In the genomic region with DNA sequence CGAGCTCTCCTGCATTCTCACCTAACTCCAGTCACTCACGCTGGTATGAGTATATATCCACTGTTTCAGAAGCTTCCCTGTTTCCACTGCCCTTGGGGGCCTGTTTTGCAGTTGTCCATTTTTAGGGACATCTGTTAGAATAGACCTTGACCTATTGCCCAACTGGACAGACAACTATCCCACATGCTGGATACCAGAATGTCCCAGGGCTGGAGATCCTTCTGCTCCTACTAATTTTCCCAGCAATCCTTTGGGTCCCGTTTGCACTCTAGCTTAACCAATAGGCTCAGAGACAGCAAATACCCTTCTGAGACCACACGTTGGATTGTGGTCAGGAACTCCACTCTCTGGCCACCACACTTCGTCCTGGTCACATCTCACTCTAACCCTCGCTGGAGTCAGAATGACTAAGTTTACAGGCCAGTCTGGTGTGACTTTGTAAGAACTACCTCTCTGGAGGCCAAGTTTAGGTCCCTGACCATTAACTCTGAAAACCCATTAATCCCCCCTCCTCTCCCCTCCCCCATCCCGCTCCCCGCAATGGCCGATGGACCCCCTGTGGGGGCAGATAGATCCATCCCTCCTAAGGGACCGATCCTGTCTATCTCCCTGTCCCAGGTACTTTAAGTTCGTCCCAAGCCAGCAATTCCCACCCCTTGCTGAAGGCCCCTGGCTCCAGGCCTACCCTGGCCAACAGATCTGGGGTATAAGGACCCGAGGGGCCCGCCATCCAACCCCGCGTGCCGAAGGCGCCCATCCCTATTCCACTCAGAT, we compare ENCODE assay signal across 8 cellular contexts. TPM values are rescaled to one million over a fixed set of nuclear protein-coding genes. Genes with fewer than 3 reads are reported as not detected.
DNase-seq lines count a peak whose midpoint lies in the region; ATAC-seq and TF ChIP-seq lines count a peak whose summit lies in the region.

No MANE protein-coding gene starts in this region.

- peak overlapping the region; percentile 95 for H3K27ac ChIP-seq in 22Rv1

- POLR2A ChIA-PET in WTC11 (lab: Charles Lee) = interaction anchor here (1.2 to 3.9 kb wide), 5 partner anchors 9 to 148 kb away, joined by 3 to 44 read pairs (median 3); a partner anchor contains a TSS

- H3K36me3 Mint-ChIP-seq in WTC11 (no peaks in the 10 kb centered on the region), progenitor cell of endocrine pancreas (ENCODE audit: insufficient read depth) (no peaks in the 10 kb centered on the region)

- DNase-seq in WTC11 (ENCODE audit: low spot score) (peak; percentile 45), foreskin fibroblast (peak; percentile 42 to 67), progenitor cell of endocrine pancreas (ENCODE audit: low spot score, unreplicated experiment) (no peak), T-helper 9 cell (no peak), retina (no peak)

- H3K4me3 Mint-ChIP-seq in WTC11 = peak overlapping the region; percentile 88
- H3K4me3 Mint-ChIP-seq in progenitor cell of endocrine pancreas (ENCODE audit: low read depth) = peak overlapping the region; percentile 94

- peak; percentile 4 for ATAC-seq in WTC11
- ATAC-seq in GM19328 (IDR thresholded peaks at IDR 0.05; ENCODE audit: unreplicated experiment) = no peak

- no peaks in the 10 kb centered on the region for H3K9me3 Mint-ChIP-seq in WTC11
- no peaks in the 10 kb centered on the region for H3K9me3 Mint-ChIP-seq in progenitor cell of endocrine pancreas (ENCODE audit: low read depth)

- H3K4me3 ChIP-seq in GM12875 (ENCODE audit: low read depth, low read length) (peak overlapping the region; percentile 88), foreskin fibroblast (ENCODE audit: low read depth in 1 of 2, low read length in 2 of 2) (peak overlapping the region; percentile 65 to 92)

- H3K27me3 Mint-ChIP-seq in WTC11 (ENCODE audit: low read depth) (no peaks in the 10 kb centered on the region; the same call in 1 of the 2 replicates), progenitor cell of endocrine pancreas (no peaks in the 10 kb centered on the region)

- TF ChIP-seq CTCF in 22Rv1 (IDR thresholded peaks at IDR 0.05) (no peak), GM12875 (IDR thresholded peaks at IDR 0.05; ENCODE audit: borderline replicate concordance, insufficient read depth, low read depth, low read length) (no peak), WTC11 (IDR thresholded peaks at IDR 0.05) (no peak), foreskin fibroblast (IDR thresholded peaks at IDR 0.05; ENCODE audit: low read depth, low read length) (no peak), progenitor cell of endocrine pancreas (IDR thresholded peaks at IDR 0.05; ENCODE audit: unreplicated experiment) (no peak)

- CTCF ChIA-PET in WTC11 (lab: Charles Lee) = interaction anchor here (0.9 to 1.7 kb wide), 5 partner anchors 9 to 69 kb away, joined by 3 to 8 read pairs (median 4); no protein-coding TSS in a partner anchor

- H3K4me1 Mint-ChIP-seq in WTC11 (peaks cover 9% of the 10 kb centered on the region), progenitor cell of endocrine pancreas (ENCODE audit: low read depth) (peaks cover 6% of the 10 kb centered on the region)

- peak overlapping the region; percentile 96 for H3K27ac Mint-ChIP-seq in WTC11
- H3K27ac Mint-ChIP-seq in progenitor cell of endocrine pancreas = peak overlapping the region; percentile 89

TF ChIP-seq in WTC11, 78 proteins besides CTCF, POLR2A, EP300 and RAD21 (continues in another document):
- TF ChIP-seq, protein P1, sequence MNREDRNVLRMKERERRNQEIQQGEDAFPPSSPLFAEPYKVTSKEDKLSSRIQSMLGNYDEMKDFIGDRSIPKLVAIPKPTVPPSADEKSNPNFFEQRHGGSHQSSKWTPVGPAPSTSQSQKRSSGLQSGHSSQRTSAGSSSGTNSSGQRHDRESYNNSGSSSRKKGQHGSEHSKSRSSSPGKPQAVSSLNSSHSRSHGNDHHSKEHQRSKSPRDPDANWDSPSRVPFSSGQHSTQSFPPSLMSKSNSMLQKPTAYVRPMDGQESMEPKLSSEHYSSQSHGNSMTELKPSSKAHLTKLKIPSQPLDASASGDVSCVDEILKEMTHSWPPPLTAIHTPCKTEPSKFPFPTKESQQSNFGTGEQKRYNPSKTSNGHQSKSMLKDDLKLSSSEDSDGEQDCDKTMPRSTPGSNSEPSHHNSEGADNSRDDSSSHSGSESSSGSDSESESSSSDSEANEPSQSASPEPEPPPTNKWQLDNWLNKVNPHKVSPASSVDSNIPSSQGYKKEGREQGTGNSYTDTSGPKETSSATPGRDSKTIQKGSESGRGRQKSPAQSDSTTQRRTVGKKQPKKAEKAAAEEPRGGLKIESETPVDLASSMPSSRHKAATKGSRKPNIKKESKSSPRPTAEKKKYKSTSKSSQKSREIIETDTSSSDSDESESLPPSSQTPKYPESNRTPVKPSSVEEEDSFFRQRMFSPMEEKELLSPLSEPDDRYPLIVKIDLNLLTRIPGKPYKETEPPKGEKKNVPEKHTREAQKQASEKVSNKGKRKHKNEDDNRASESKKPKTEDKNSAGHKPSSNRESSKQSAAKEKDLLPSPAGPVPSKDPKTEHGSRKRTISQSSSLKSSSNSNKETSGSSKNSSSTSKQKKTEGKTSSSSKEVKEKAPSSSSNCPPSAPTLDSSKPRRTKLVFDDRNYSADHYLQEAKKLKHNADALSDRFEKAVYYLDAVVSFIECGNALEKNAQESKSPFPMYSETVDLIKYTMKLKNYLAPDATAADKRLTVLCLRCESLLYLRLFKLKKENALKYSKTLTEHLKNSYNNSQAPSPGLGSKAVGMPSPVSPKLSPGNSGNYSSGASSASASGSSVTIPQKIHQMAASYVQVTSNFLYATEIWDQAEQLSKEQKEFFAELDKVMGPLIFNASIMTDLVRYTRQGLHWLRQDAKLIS (CRISPR knock-in tag; IDR thresholded peaks at IDR 0.05; ENCODE audit: borderline replicate concordance) = no peak
- TF ChIP-seq, protein P2, sequence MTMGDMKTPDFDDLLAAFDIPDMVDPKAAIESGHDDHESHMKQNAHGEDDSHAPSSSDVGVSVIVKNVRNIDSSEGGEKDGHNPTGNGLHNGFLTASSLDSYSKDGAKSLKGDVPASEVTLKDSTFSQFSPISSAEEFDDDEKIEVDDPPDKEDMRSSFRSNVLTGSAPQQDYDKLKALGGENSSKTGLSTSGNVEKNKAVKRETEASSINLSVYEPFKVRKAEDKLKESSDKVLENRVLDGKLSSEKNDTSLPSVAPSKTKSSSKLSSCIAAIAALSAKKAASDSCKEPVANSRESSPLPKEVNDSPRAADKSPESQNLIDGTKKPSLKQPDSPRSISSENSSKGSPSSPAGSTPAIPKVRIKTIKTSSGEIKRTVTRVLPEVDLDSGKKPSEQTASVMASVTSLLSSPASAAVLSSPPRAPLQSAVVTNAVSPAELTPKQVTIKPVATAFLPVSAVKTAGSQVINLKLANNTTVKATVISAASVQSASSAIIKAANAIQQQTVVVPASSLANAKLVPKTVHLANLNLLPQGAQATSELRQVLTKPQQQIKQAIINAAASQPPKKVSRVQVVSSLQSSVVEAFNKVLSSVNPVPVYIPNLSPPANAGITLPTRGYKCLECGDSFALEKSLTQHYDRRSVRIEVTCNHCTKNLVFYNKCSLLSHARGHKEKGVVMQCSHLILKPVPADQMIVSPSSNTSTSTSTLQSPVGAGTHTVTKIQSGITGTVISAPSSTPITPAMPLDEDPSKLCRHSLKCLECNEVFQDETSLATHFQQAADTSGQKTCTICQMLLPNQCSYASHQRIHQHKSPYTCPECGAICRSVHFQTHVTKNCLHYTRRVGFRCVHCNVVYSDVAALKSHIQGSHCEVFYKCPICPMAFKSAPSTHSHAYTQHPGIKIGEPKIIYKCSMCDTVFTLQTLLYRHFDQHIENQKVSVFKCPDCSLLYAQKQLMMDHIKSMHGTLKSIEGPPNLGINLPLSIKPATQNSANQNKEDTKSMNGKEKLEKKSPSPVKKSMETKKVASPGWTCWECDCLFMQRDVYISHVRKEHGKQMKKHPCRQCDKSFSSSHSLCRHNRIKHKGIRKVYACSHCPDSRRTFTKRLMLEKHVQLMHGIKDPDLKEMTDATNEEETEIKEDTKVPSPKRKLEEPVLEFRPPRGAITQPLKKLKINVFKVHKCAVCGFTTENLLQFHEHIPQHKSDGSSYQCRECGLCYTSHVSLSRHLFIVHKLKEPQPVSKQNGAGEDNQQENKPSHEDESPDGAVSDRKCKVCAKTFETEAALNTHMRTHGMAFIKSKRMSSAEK (CRISPR knock-in tag; IDR thresholded peaks at IDR 0.05; ENCODE audit: borderline replicate concordance) = peak; percentile 78; the same call in 1 of the 2 replicates
- TF ChIP-seq NFATC4 (CRISPR knock-in tag; IDR thresholded peaks at IDR 0.05) (0 out of 2 replicates have a peak, but pooled peaks have one; percentile 54), FOXP1 (CRISPR knock-in tag; IDR thresholded peaks at IDR 0.05; ENCODE audit: borderline replicate concordance) (0 out of 2 replicates have a peak, but pooled peaks have one; percentile 13), NR3C1 (CRISPR knock-in tag; conservative IDR thresholded peaks at IDR 0.05; ENCODE audit: low read depth) (no peak), ZNF423 (CRISPR knock-in tag; IDR thresholded peaks at IDR 0.05) (no peak), FOXK1 (CRISPR knock-in tag; IDR thresholded peaks at IDR 0.05) (no peak)
- TF ChIP-seq, protein P3, sequence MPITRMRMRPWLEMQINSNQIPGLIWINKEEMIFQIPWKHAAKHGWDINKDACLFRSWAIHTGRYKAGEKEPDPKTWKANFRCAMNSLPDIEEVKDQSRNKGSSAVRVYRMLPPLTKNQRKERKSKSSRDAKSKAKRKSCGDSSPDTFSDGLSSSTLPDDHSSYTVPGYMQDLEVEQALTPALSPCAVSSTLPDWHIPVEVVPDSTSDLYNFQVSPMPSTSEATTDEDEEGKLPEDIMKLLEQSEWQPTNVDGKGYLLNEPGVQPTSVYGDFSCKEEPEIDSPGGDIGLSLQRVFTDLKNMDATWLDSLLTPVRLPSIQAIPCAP (CRISPR knock-in tag; IDR thresholded peaks at IDR 0.05) = no peak
- TF ChIP-seq, protein P4, sequence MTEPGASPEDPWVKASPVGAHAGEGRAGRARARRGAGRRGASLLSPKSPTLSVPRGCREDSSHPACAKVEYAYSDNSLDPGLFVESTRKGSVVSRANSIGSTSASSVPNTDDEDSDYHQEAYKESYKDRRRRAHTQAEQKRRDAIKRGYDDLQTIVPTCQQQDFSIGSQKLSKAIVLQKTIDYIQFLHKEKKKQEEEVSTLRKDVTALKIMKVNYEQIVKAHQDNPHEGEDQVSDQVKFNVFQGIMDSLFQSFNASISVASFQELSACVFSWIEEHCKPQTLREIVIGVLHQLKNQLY (CRISPR knock-in tag; IDR thresholded peaks at IDR 0.05) = no peak

RNA-seq across cellular contexts. Expression of a gene that starts 35.5 kb away (rescaled TPM):
- 44.0 to 49.5 TPM (median 47.7 TPM) in 3 replicates for total RNA-seq in WTC11 (2021)
- total RNA-seq in progenitor cell of endocrine pancreas = 35.3 TPM in 2 replicates

Comparison
In these comparisons a context has a peak if more than half of its experiments do, and no peak if none do; other contexts are left out.
1. DNase-seq: peak in WTC11 (single experiment) and foreskin fibroblast (2 of 2); none in progenitor cell of endocrine pancreas (single experiment), T-helper 9 cell (single experiment) and retina (single experiment).